ENCODE assay signal across 32 cellular contexts in genomic region chrX:20284992-20285391, GRCh38.
"Had no signal": no experiment of that assay in that cellular context is flagged by ENCODE, and none has a peak within 500 bp of the region (broad histone marks: within the 10 kb centered on the region; RNA-seq: fewer than 3 reads in every experiment).

No MANE protein-coding gene starts in this region.

- H3K27me3 ChIP-seq: cardiac muscle cell, Peyer's patch, SJSA1 had no signal

- H3K36me3 ChIP-seq: cardiac muscle cell, Peyer's patch, SJSA1 had no signal

- H3K4me3 ChIP-seq: cardiac muscle cell, Peyer's patch, SJSA1 had no signal

- ATAC-seq: activated CD8-positive, alpha-beta T cell treated with anti-CD3 and anti-CD28 coated beads for 36 hours had no signal

- H3K27ac Mint-ChIP-seq: activated B cell treated with CpG ODN at 0.5 μM for 24 hours; activated CD4-positive, alpha-beta T cell treated with anti-CD3 and anti-CD28 coated beads, Interleukin-2, amount 10 ng/mL, durations not matched to agents 24 days and 14 days; activated CD8-positive, alpha-beta T cell treated with anti-CD3 and anti-CD28 coated beads for 36 hours; activated naive CD4-positive, alpha-beta T cell treated with anti-CD3 and anti-CD28 coated beads, Interleukin-2, amount 50 U/mL, for 24 hours; activated T-helper 2 cell treated with anti-CD3 and anti-CD28 coated beads, Interferon-gamma antibody, Interleukin-2, Interleukin-4, amounts not matched to agents 10 μg/mL and 5 μg/mL and 100 μg/mL, durations not matched to agents 14 hours and 24 hours and 36 hours had no signal

- H3K4me1 ChIP-seq: Peyer's patch, SJSA1 had no signal

- DNase-seq: activated B cell treated with CpG ODN at 0.5 μM for 24 hours; activated CD4-positive, alpha-beta T cell treated with anti-CD3 and anti-CD28 coated beads, Interleukin-2, amount 10 ng/mL, durations not matched to agents 24 days and 14 days; activated CD4-positive, alpha-beta T cell treated with anti-CD3 and anti-CD28 coated beads, Interleukin-2, amount 50 U/mL, for 4 hours; activated CD4-positive, CD25-positive, alpha-beta regulatory T cell treated with anti-CD3 and anti-CD28 coated beads, Interleukin-2, amount 50 U/mL, for 72 hours; activated CD8-positive, alpha-beta T cell treated with anti-CD3 and anti-CD28 coated beads for 36 hours; activated gamma-delta T cell; activated naive CD4-positive, alpha-beta T cell treated with Interleukin-2 at 50 U/mL for 16 hours; activated T-cell treated with anti-CD3 and anti-CD28 coated beads, Interleukin-2, amount 50 U/mL, for 1 hour; amniotic stem cell; aorta; NCI-H1092 treated with DMSO at 0.1 percent for 48 hours; NCI-H1417; NCI-H146; NCI-H187 treated with DMSO at 0.1 percent for 48 hours; NCI-H2081; NCI-H2171 treated with DMSO at 0.1 percent for 48 hours; NCI-H2227 treated with DMSO at 0.1 percent for 48 hours; NCI-H446; NCI-H524; Peyer's patch; RPMI8226; SHP77 treated with DMSO at 0.1 percent for 48 hours; SW 1271; T-helper 1 cell; T-helper 2 cell; T-helper 9 cell had no signal

- H3K4me3 Mint-ChIP-seq: activated B cell treated with CpG ODN at 0.5 μM for 24 hours; activated CD4-positive, alpha-beta T cell treated with anti-CD3 and anti-CD28 coated beads, Interleukin-2, amount 10 ng/mL, durations not matched to agents 24 days and 14 days; activated CD8-positive, alpha-beta T cell treated with anti-CD3 and anti-CD28 coated beads for 36 hours; activated naive CD4-positive, alpha-beta T cell treated with anti-CD3 and anti-CD28 coated beads, Interleukin-2, amount 50 U/mL, for 24 hours; central memory CD8-positive, alpha-beta T cell had no signal

- H3K9me3 ChIP-seq: Peyer's patch, SJSA1 had no signal

- H3K4me1 Mint-ChIP-seq: activated B cell treated with CpG ODN at 0.5 μM for 24 hours; activated CD4-positive, alpha-beta T cell treated with anti-CD3 and anti-CD28 coated beads, Interleukin-2, amount 10 ng/mL, durations not matched to agents 24 days and 14 days; activated naive CD4-positive, alpha-beta T cell treated with anti-CD3 and anti-CD28 coated beads, Interleukin-2, amount 50 U/mL, for 24 hours; central memory CD8-positive, alpha-beta T cell had no signal

- H3K27ac ChIP-seq: cardiac muscle cell, Peyer's patch, SJSA1, VCaP had no signal

- H3K36me3 Mint-ChIP-seq: activated naive CD4-positive, alpha-beta T cell treated with anti-CD3 and anti-CD28 coated beads, Interleukin-2, amount 50 U/mL, for 24 hours had no signal

- H3K27me3 Mint-ChIP-seq: activated B cell treated with CpG ODN at 0.5 μM for 24 hours; activated CD8-positive, alpha-beta T cell treated with anti-CD3 and anti-CD28 coated beads for 36 hours; activated naive CD4-positive, alpha-beta T cell treated with anti-CD3 and anti-CD28 coated beads, Interleukin-2, amount 50 U/mL, for 24 hours; central memory CD8-positive, alpha-beta T cell had no signal
